8 cellular contexts compared by ENCODE assay signal in the genomic region with DNA sequence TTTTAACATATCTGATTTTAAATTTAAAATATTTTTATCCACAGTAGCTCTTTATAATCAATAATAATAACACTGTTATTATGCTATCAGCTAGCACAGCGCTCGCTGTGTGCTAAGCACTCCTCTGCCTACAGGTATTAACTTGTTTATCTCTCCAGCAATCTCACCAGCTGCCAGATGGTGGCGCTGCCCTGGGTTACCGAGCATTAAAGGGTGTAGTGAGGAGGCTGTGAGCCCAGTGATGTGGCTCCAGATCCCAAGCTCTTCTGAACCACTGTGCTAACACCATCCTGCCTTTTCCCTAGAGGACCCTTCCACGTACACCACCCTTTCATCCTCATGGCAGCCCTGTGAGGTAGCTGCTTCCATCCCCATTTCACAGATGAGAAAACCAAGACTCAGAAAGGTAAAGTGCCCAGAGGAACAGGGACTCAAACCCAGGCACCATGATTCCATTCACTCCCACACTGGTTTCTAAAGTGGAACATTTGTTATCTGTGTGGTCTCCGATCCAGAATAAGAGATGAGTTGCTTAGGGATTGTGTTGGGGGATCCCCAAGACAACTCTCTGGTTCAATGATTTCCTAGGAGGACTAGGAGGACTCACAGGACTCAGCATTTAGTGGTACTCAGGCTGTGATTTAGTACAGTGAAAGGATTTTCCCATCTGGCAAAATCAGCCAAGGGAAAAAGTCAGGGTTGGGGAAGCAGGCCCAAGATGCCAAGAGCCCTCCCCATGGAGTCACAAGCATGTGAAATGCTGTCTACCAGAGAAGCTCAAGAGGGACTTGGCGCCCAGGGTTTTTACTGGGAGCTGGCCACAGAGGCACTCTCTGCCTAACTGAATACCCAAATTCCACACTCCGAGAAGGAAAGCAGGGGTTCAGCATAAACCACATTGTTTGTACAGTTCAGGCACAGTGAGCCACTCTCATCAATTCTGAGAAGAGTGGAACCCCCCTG. TPM values are rescaled to one million over a fixed set of nuclear protein-coding genes. Genes with fewer than 3 reads are reported as not detected.
DNase-seq lines count a peak whose midpoint lies in the region; ATAC-seq lines count a peak whose summit lies in the region.

No MANE protein-coding gene starts in this region.

- intact Hi-C loops in activated CD4-positive, alpha-beta T cell treated with anti-CD3 and anti-CD28 coated beads for 36 hours (cut with DNase I, micrococcal nuclease) = no loop called here
- intact Hi-C loops in activated CD4-positive, alpha-beta T cell treated with anti-CD3 and anti-CD28 coated beads, Interleukin-2, amount 10 ng/mL, durations not matched to agents 24 days and 14 days (cut with micrococcal nuclease) = no loop called here

- CTCF ChIA-PET in activated CD4-positive, alpha-beta T cell treated with anti-CD3 and anti-CD28 coated beads for 36 hours (lab: Charles Lee) = interaction anchor here (0.8 to 2.8 kb wide), 9 partner anchors 9 to 420 kb away, joined by 3 to 14 read pairs (median 3); no protein-coding TSS in a partner anchor

- no peak overlapping the region for H3K4me3 Mint-ChIP-seq in activated CD4-positive, alpha-beta T cell treated with anti-CD3 and anti-CD28 coated beads for 36 hours
- H3K4me3 Mint-ChIP-seq in activated CD4-positive, alpha-beta T cell treated with anti-CD3 and anti-CD28 coated beads, Interleukin-2, amount 10 ng/mL, durations not matched to agents 24 days and 14 days = no peak overlapping the region

- POLR2A ChIA-PET in activated CD4-positive, alpha-beta T cell treated with anti-CD3 and anti-CD28 coated beads for 36 hours (lab: Charles Lee) = no interaction called here

- H3K4me1 Mint-ChIP-seq in activated CD4-positive, alpha-beta T cell treated with anti-CD3 and anti-CD28 coated beads for 36 hours = no peaks in the 10 kb centered on the region
- H3K4me1 Mint-ChIP-seq in activated CD4-positive, alpha-beta T cell treated with anti-CD3 and anti-CD28 coated beads, Interleukin-2, amount 10 ng/mL, durations not matched to agents 24 days and 14 days = no peaks in the 10 kb centered on the region

- peaks cover 8% of the 10 kb centered on the region for H3K27me3 Mint-ChIP-seq in activated CD4-positive, alpha-beta T cell treated with anti-CD3 and anti-CD28 coated beads for 36 hours
- H3K27me3 Mint-ChIP-seq in activated CD4-positive, alpha-beta T cell treated with anti-CD3 and anti-CD28 coated beads, Interleukin-2, amount 10 ng/mL, durations not matched to agents 24 days and 14 days = peaks cover 14% of the 10 kb centered on the region

- peak; percentile 77 for DNase-seq in activated CD4-positive, alpha-beta T cell treated with anti-CD3 and anti-CD28 coated beads for 36 hours
- DNase-seq in activated CD4-positive, alpha-beta T cell treated with anti-CD3 and anti-CD28 coated beads for 1 hour = no peak
- DNase-seq in KBM-7 (peak; percentile 28), iris pigment epithelial cell (ENCODE audit: low read depth) (peak; percentile 15), medulla oblongata (ENCODE audit: extremely low spot score) (no peak)
- peak; percentile 83 for DNase-seq in activated CD4-positive, alpha-beta T cell treated with anti-CD3 and anti-CD28 coated beads, Interleukin-2, amount 10 ng/mL, durations not matched to agents 24 days and 14 days

- peak; percentile 78 for ATAC-seq in activated CD4-positive, alpha-beta T cell treated with anti-CD3 and anti-CD28 coated beads for 36 hours
- no peak for ATAC-seq in HG03025 (IDR thresholded peaks at IDR 0.05; ENCODE audit: low FRiP score, unreplicated experiment)
- no peak for ATAC-seq in HG03571 (IDR thresholded peaks at IDR 0.05; ENCODE audit: unreplicated experiment)

- in situ Hi-C loops in KBM-7 (cut with MboI; ENCODE audit: low pct_unique_long_range_greater_than_20kb, low sequenced_read_pairs) = loop anchor here (25.0 kb wide), 1 partner anchor 270 kb away; no protein-coding TSS in a partner anchor

- H3K27ac Mint-ChIP-seq in activated CD4-positive, alpha-beta T cell treated with anti-CD3 and anti-CD28 coated beads for 36 hours = no peak overlapping the region
- no peak overlapping the region for H3K27ac Mint-ChIP-seq in activated CD4-positive, alpha-beta T cell treated with anti-CD3 and anti-CD28 coated beads, Interleukin-2, amount 10 ng/mL, durations not matched to agents 24 days and 14 days

- H3K9me3 Mint-ChIP-seq in activated CD4-positive, alpha-beta T cell treated with anti-CD3 and anti-CD28 coated beads for 36 hours (ENCODE audit: low read depth) = no peaks in the 10 kb centered on the region
- no peaks in the 10 kb centered on the region for H3K9me3 Mint-ChIP-seq in activated CD4-positive, alpha-beta T cell treated with anti-CD3 and anti-CD28 coated beads, Interleukin-2, amount 10 ng/mL, durations not matched to agents 24 days and 14 days

- H3K36me3 Mint-ChIP-seq in activated CD4-positive, alpha-beta T cell treated with anti-CD3 and anti-CD28 coated beads for 36 hours (ENCODE audit: low read depth) = no peaks in the 10 kb centered on the region
- no peaks in the 10 kb centered on the region for H3K36me3 Mint-ChIP-seq in activated CD4-positive, alpha-beta T cell treated with anti-CD3 and anti-CD28 coated beads, Interleukin-2, amount 10 ng/mL, durations not matched to agents 24 days and 14 days (ENCODE audit: low read depth)

RNA-seq across cellular contexts. Expression of a gene that starts 7.0 kb away (rescaled TPM):
- under 1 TPM in 1 of 2 experiments, not detected in 1; 0.21 TPM for total RNA-seq in activated CD4-positive, alpha-beta T cell treated with anti-CD3 and anti-CD28 coated beads for 36 hours
- not detected in 2 replicates for total RNA-seq in activated CD4-positive, alpha-beta T cell treated with anti-CD3 and anti-CD28 coated beads, Interleukin-2, amount 10 ng/mL, durations not matched to agents 24 days and 14 days

RNA-seq across cellular contexts. Expression of a gene that starts 24.8 kb away (rescaled TPM):
- total RNA-seq in activated CD4-positive, alpha-beta T cell treated with anti-CD3 and anti-CD28 coated beads for 36 hours = 10 to 100 TPM; 20.3 to 21.8 TPM
- 35.2 and 36.5 TPM in 2 replicates for total RNA-seq in activated CD4-positive, alpha-beta T cell treated with anti-CD3 and anti-CD28 coated beads, Interleukin-2, amount 10 ng/mL, durations not matched to agents 24 days and 14 days

Comparison
In these comparisons a context has a peak if more than half of its experiments do, and no peak if none do; other contexts are left out.
1. DNase-seq: peak in activated CD4-positive, alpha-beta T cell treated with anti-CD3 and anti-CD28 coated beads for 36 hours (single experiment), KBM-7 (single experiment), activated CD4-positive, alpha-beta T cell treated with anti-CD3 and anti-CD28 coated beads, Interleukin-2, amount 10 ng/mL, durations not matched to agents 24 days and 14 days (single experiment) and iris pigment epithelial cell (single experiment); none in activated CD4-positive, alpha-beta T cell treated with anti-CD3 and anti-CD28 coated beads for 1 hour (single experiment) and medulla oblongata (single experiment).